ENCODE assay signal across 8 cellular contexts in the genomic region with DNA sequence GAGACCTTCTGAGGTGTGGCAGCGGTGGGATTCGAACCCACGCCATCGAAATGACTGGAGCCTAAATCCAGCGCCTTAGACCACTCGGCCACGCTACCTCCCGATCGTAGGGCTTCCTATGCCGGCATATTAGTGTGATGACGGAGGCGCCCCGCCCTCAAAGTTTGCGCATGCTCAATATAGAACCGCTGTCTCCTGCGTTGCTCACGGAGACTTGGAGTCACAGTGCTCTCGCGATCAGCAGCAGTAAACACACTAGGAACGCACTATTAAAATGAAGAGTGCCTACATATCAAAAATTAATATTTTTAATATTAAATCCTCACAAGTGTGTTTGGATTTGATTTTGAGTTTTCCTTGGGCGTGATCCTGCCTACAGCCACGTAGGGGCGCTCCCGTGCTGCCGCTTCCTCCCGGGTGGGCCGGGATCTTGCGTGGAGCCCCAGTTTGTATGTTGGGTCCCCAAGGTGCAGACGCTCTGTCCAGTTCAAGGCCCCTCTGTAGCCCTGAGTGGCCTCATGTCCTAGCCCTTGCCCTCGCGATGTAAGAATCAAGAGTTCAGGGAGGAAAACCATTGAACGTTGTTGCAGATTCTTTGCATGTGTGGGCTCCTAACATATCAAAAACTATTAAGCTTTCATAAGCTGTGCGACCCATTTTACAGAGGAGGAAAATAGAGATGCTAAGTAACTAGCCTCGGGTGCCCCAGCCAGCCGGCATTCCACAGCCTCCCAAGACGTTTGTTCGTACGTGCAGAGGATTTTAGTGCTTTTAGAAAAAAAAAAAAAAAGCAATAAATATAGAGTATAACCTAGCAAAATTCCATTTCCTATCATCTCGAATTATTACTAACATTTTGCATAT. TPM values are rescaled to one million over a fixed set of nuclear protein-coding genes. Genes with fewer than 3 reads are reported as not detected.
DNase-seq lines count a peak whose midpoint lies in the region; ATAC-seq, FAIRE-seq and TF ChIP-seq lines count a peak whose summit lies in the region.

No MANE protein-coding gene starts in this region.

- H3K27ac ChIP-seq in DOHH2 (ENCODE audit: low read depth, low read length) (no peak overlapping the region), breast epithelium (peak overlapping the region; percentile 81 to 87), skeletal muscle tissue (ENCODE audit: low read depth, low read length) (peak overlapping the region; percentile 38)

- H3K27me3 ChIP-seq in DOHH2 (ENCODE audit: control insufficient read depth, low read length) (no peaks in the 10 kb centered on the region), breast epithelium (no peaks in the 10 kb centered on the region), skeletal muscle tissue (ENCODE audit: control insufficient read depth in 3 of 3, insufficient read depth in 3 of 3, low read length in 3 of 3) (no peaks in the 10 kb centered on the region)

- peak; percentile 89 for TF ChIP-seq CTCF in DOHH2 (IDR thresholded peaks at IDR 0.05; ENCODE audit: low read depth, low read length, poor library complexity, severe bottlenecking)
- peak; percentile 85 for TF ChIP-seq CTCF in WI38 (IDR thresholded peaks at IDR 0.05; ENCODE audit: low read depth, low read length)
- peak; percentile 77 to 96 (median 94) for TF ChIP-seq CTCF in breast epithelium (IDR thresholded peaks at IDR 0.05)

- DNase-seq in NCI-H2227 treated with DMSO at 0.1 percent for 48 hours (lab: John Stamatoyannopoulos, UW), result peak; percentile 96
- DNase-seq in breast epithelium (ENCODE audit: low spot score in 2 of 2), result peak; percentile 92 to 96
- DNase-seq in iPS-NIHi7 (ENCODE audit: extremely low spot score), result peak; percentile 68
- DNase-seq in H54 (ENCODE audit: insufficient read length, low spot score), result no peak

- H3K9me2 ChIP-seq in DOHH2 (replicated peaks; ENCODE audit: control insufficient read depth, low read length), result no peaks in the 10 kb centered on the region

- ATAC-seq in HG02938 (IDR thresholded peaks at IDR 0.05; ENCODE audit: unreplicated experiment), result peak; percentile 29

- no peaks in the 10 kb centered on the region for H3K9me3 ChIP-seq in DOHH2 (ENCODE audit: control insufficient read depth, insufficient read depth, low read length)
- no peaks in the 10 kb centered on the region for H3K9me3 ChIP-seq in breast epithelium
- no peaks in the 10 kb centered on the region for H3K9me3 ChIP-seq in skeletal muscle tissue (ENCODE audit: control insufficient read depth in 3 of 3, low read length in 3 of 3)

- peaks cover 12% of the 10 kb centered on the region; the same call in 1 of the 2 replicates for H3F3A ChIP-seq in DOHH2 (ENCODE audit: control insufficient read depth, insufficient read depth)

- peak overlapping the region; percentile 61 for H3K4me2 ChIP-seq in DOHH2 (ENCODE audit: low read length)

- TF ChIP-seq POLR2A in breast epithelium (IDR thresholded peaks at IDR 0.05) (peak; percentile 25), H54 (IDR thresholded peaks at IDR 0.05; ENCODE audit: low read depth, low read length) (no peak)

- H3K4me1 ChIP-seq in DOHH2 (ENCODE audit: control insufficient read depth, low read length) (peaks cover 42% of the 10 kb centered on the region), breast epithelium (peaks cover 0 to 3% of the 10 kb centered on the region in 2 donors), skeletal muscle tissue (ENCODE audit: control insufficient read depth in 3 of 3, insufficient read depth in 3 of 3, low read length in 3 of 3) (peaks cover 17 to 26% (median 21%) of the 10 kb centered on the region in 3 donors)

- H4K20me1 ChIP-seq in DOHH2 (ENCODE audit: control insufficient read depth, insufficient read depth, low read depth, low read length), result no peaks in the 10 kb centered on the region

- H3K4me3 ChIP-seq in DOHH2 (ENCODE audit: low read length) (peak overlapping the region; percentile 78), WI38 (ENCODE audit: low read depth, low read length) (peak overlapping the region; percentile 60), breast epithelium (peak overlapping the region; percentile 37 to 65 (median 56)), skeletal muscle tissue (ENCODE audit: low read length in 3 of 3) (peak overlapping the region; percentile 61 to 93 (median 84))

- H3K79me2 ChIP-seq in DOHH2 (ENCODE audit: control insufficient read depth, low read length), result no peaks in the 10 kb centered on the region

- H3K36me3 ChIP-seq in DOHH2 (ENCODE audit: control insufficient read depth, low read length) (no peaks in the 10 kb centered on the region), breast epithelium (no peaks in the 10 kb centered on the region), skeletal muscle tissue (ENCODE audit: control insufficient read depth in 3 of 3, insufficient read depth in 3 of 3, low read length in 3 of 3) (no peaks in the 10 kb centered on the region)

- intact Hi-C loops in breast epithelium (cut with DNase I; ENCODE audit: low total_unique reads), result loop anchor here (5.0 kb wide), 1 partner anchor 96 kb away; no protein-coding TSS in a partner anchor

- peak overlapping the region; percentile 55 to 85 (median 79) for H3K9ac ChIP-seq in skeletal muscle tissue (ENCODE audit: low read depth in 1 of 3, low read length in 3 of 3)

- FAIRE-seq in H54 (lab: Jason Lieb, UNC), result no peak

RNA-seq across cellular contexts. Expression of gene EEF2K, which starts 10.2 kb away (rescaled TPM):
- total RNA-seq in breast epithelium, result 10 to 100 TPM; 23.3 to 40.5 (median 30.0) TPM
- total RNA-seq in skeletal muscle tissue, result 86.1 TPM

RNA-seq across cellular contexts. Expression of gene SDR42E2, which starts 33.6 kb away (rescaled TPM):
- total RNA-seq in breast epithelium, result under 1 TPM in 1 of 3 donors, not detected in 2; 0.16 TPM
- total RNA-seq in skeletal muscle tissue, result not detected
